8 cellular contexts compared by ENCODE assay signal in genomic region chr1:148900026-148900425, GRCh38. TPM values are rescaled to one million over a fixed set of nuclear protein-coding genes. Genes with fewer than 3 reads are reported as not detected.
A peak's percentile ranks its signal among the peaks of the same experiment; 100 is the strongest.
DNase-seq lines count a peak whose midpoint lies in the region; ATAC-seq and TF ChIP-seq lines count a peak whose summit lies in the region.
"Not testable (repeated sequence)": the region's sequence is repeated elsewhere in the genome, so short reads cannot be mapped to it uniquely, and the experiment has no call there.

No MANE protein-coding gene starts in this region.

- H3K27me3 Mint-ChIP-seq in CD4-positive, CD25-positive, alpha-beta regulatory T cell; T-helper 17 cell; central memory CD8-positive, alpha-beta T cell; naive thymus-derived CD8-positive, alpha-beta T cell: not testable (repeated sequence)

- H3K4me3 ChIP-seq in CD4-positive, CD25-positive, alpha-beta regulatory T cell (ENCODE audit: low read depth, low read length); heart left ventricle; left lung: not testable (repeated sequence)

- not testable (repeated sequence) for TF ChIP-seq CTCF in heart left ventricle (IDR thresholded peaks at IDR 0.05); left lung (IDR thresholded peaks at IDR 0.05)

- H3K27me3 ChIP-seq in CD4-positive, CD25-positive, alpha-beta regulatory T cell (ENCODE audit: control insufficient read depth, insufficient read depth, low read length); heart left ventricle; left lung: not testable (repeated sequence)

- DNase-seq in CD4-positive, CD25-positive, alpha-beta regulatory T cell; T-helper 17 cell; activated naive CD4-positive, alpha-beta T cell treated with anti-CD3 and anti-CD28 coated beads, Interleukin-2, amount 50 U/mL, for 72 hours (ENCODE audit: low spot score in 2 of 2); central memory CD8-positive, alpha-beta T cell (ENCODE audit: low spot score in 2 of 2); heart left ventricle; left lung; naive thymus-derived CD8-positive, alpha-beta T cell; stimulated activated naive CD8-positive, alpha-beta T cell treated with anti-CD3 and anti-CD28 coated beads, Interleukin-15, Interleukin-2, amounts not matched to agents 100 U/mL and 50 U/mL, for 24 hours: not testable (repeated sequence)

- TF ChIP-seq POLR2A in heart left ventricle (IDR thresholded peaks at IDR 0.05) = not testable (repeated sequence)

- not testable (repeated sequence) for H3K27ac ChIP-seq in CD4-positive, CD25-positive, alpha-beta regulatory T cell (ENCODE audit: insufficient read depth, low read length, poor library complexity, severe bottlenecking); heart left ventricle; left lung

- not testable (repeated sequence) for H3K9me3 ChIP-seq in CD4-positive, CD25-positive, alpha-beta regulatory T cell (ENCODE audit: control insufficient read depth in 2 of 2, low read length in 2 of 2); T-helper 17 cell (ENCODE audit: control insufficient read depth, low read length, poor library complexity, severe bottlenecking); heart left ventricle; left lung

- H3K36me3 Mint-ChIP-seq in CD4-positive, CD25-positive, alpha-beta regulatory T cell; T-helper 17 cell (ENCODE audit: low read depth); activated naive CD4-positive, alpha-beta T cell treated with anti-CD3 and anti-CD28 coated beads, Interleukin-2, amount 50 U/mL, for 72 hours; central memory CD8-positive, alpha-beta T cell (ENCODE audit: insufficient read depth); naive thymus-derived CD8-positive, alpha-beta T cell: not testable (repeated sequence)

- ATAC-seq in CD4-positive, CD25-positive, alpha-beta regulatory T cell (ENCODE audit: low read depth in 2 of 2) = peak; percentile 58 to 77
- ATAC-seq in T-helper 17 cell (peak; percentile 67), heart left ventricle (peak; percentile 62 to 80 (median 78)), left lung (peak; percentile 75)
- ATAC-seq in activated naive CD4-positive, alpha-beta T cell treated with anti-CD3 and anti-CD28 coated beads, Interleukin-2, amount 50 U/mL, for 72 hours = peak; percentile 56 to 77
- ATAC-seq in central memory CD8-positive, alpha-beta T cell (replicated peaks; ENCODE audit: extremely low read depth, poor library complexity, severe bottlenecking) = peak; percentile 75
- ATAC-seq in naive thymus-derived CD8-positive, alpha-beta T cell = peak; percentile 83 to 87
- peak; percentile 60 for ATAC-seq in stimulated activated naive CD8-positive, alpha-beta T cell treated with anti-CD3 and anti-CD28 coated beads, Interleukin-15, Interleukin-2, amounts not matched to agents 100 U/mL and 50 U/mL, for 24 hours

- POLR2A ChIA-PET in naive thymus-derived CD8-positive, alpha-beta T cell (lab: Charles Lee) = not testable (repeated sequence)

- H3K4me1 ChIP-seq in CD4-positive, CD25-positive, alpha-beta regulatory T cell (ENCODE audit: control insufficient read depth, insufficient read depth, low read length, poor library complexity, severe bottlenecking); heart left ventricle; left lung: not testable (repeated sequence)

- WGBS in heart left ventricle, 4 donors = no CpG with 5 or more reads among the region's 5 CpGs

- H3K9me3 Mint-ChIP-seq in CD4-positive, CD25-positive, alpha-beta regulatory T cell; activated naive CD4-positive, alpha-beta T cell treated with anti-CD3 and anti-CD28 coated beads, Interleukin-2, amount 50 U/mL, for 72 hours; central memory CD8-positive, alpha-beta T cell; naive thymus-derived CD8-positive, alpha-beta T cell: not testable (repeated sequence)

- H3K27ac Mint-ChIP-seq in CD4-positive, CD25-positive, alpha-beta regulatory T cell; T-helper 17 cell; activated naive CD4-positive, alpha-beta T cell treated with anti-CD3 and anti-CD28 coated beads, Interleukin-2, amount 50 U/mL, for 72 hours; central memory CD8-positive, alpha-beta T cell (ENCODE audit: low read depth); naive thymus-derived CD8-positive, alpha-beta T cell: not testable (repeated sequence)

- intact Hi-C loops in heart left ventricle (cut with DNase I); left lung (cut with DNase I): not testable (repeated sequence)

- not testable (repeated sequence) for H3K36me3 ChIP-seq in CD4-positive, CD25-positive, alpha-beta regulatory T cell (ENCODE audit: control insufficient read depth, insufficient read depth, low read length); heart left ventricle; left lung

- not testable (repeated sequence) for H3K4me1 Mint-ChIP-seq in CD4-positive, CD25-positive, alpha-beta regulatory T cell; T-helper 17 cell; central memory CD8-positive, alpha-beta T cell; naive thymus-derived CD8-positive, alpha-beta T cell

- not testable (repeated sequence) for H3K4me3 Mint-ChIP-seq in CD4-positive, CD25-positive, alpha-beta regulatory T cell; T-helper 17 cell; central memory CD8-positive, alpha-beta T cell; naive thymus-derived CD8-positive, alpha-beta T cell

RNA-seq across cellular contexts. Expression of gene PDE4DIP, which starts 55.8 kb away (rescaled TPM):
- total RNA-seq in CD4-positive, CD25-positive, alpha-beta regulatory T cell = 50.8 TPM
- 10 to 100 TPM; 22.3 to 36.1 (median 33.4) TPM for polyA plus RNA-seq in CD4-positive, CD25-positive, alpha-beta regulatory T cell
- total RNA-seq in T-helper 17 cell (10 to 100 TPM; 36.2 to 43.2 TPM), heart left ventricle (1,000 to 10,000 TPM; 1,299 to 2,892 (median 2,435) TPM), left lung (100 to 1,000 TPM; 132 to 139 TPM)
- 10 to 100 TPM; 26.5 to 33.8 TPM for total RNA-seq in activated naive CD4-positive, alpha-beta T cell treated with anti-CD3 and anti-CD28 coated beads, Interleukin-2, amount 50 U/mL, for 72 hours
- 100 to 1,000 TPM; 614 to 835 TPM for polyA plus RNA-seq in heart left ventricle
- 10 to 100 TPM; 52.2 to 54.9 TPM for total RNA-seq in naive thymus-derived CD8-positive, alpha-beta T cell
- 10 to 100 TPM in 2 of 3 donors, 1 to 10 TPM in 1; 5.9 to 14.1 (median 12.0) TPM for polyA plus RNA-seq in naive thymus-derived CD8-positive, alpha-beta T cell

Comparison
In these comparisons a context has a peak if more than half of its experiments do, and no peak if none do; other contexts are left out.
1. RNA of gene PDE4DIP, which starts 55.8 kb away (total RNA-seq): 1,299 to 2,892 TPM in heart left ventricle; 132 to 139 TPM in left lung, 52.2 to 54.9 TPM in naive thymus-derived CD8-positive, alpha-beta T cell, 50.8 TPM in CD4-positive, CD25-positive, alpha-beta regulatory T cell (single experiment), 36.2 to 43.2 TPM in T-helper 17 cell and 26.5 to 33.8 TPM in activated naive CD4-positive, alpha-beta T cell treated with anti-CD3 and anti-CD28 coated beads, Interleukin-2, amount 50 U/mL, for 72 hours; every median in the first group is over 4 times any median in the second.
2. Peak in every context shown above with its lines, with median percentiles within 50 percentile points of each other: ATAC-seq.